9 cellular contexts compared by ENCODE assay signal in the genomic region with DNA sequence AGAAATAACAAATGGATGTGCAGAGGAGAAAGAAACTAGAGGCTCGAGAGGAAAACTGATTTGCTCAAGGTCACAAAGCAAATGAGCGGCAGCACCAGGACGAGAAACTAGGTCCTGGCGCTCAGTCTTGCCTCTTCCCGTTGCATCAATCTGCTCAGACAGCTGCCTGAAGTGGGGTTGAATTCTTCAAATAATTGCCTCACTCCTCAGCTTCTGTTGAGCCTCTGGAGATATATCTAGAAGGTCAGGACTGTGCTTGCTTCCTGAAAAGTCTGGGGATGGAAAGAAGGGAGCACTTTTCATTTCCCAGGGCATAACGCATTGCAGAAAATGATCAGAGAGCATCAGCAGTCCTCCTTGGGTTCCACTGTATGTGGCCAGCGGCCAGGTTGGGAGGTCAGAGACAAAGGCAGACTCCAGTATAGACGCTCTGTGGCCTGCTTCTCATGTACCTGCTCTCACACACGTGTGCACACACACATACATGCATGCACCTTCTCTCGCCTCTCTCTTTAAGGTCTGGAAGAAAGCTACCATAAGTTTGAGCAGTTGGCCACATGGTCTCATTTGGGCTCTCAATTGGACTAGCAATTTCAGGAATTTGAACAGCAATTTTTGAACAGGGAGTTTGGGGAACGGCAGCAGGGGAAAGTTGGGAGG.
A peak's percentile ranks its signal among the peaks of the same experiment; 100 is the strongest.
DNase-seq lines count a peak whose midpoint lies in the region; ATAC-seq lines count a peak whose summit lies in the region.
"Had no signal": no experiment of that assay in that cellular context is flagged by ENCODE, and none has a peak within 500 bp of the region (broad histone marks: within the 10 kb centered on the region; RNA-seq: fewer than 3 reads in every experiment).

No MANE protein-coding gene starts in this region.

- peaks cover 47% of the 10 kb centered on the region for H3K4me1 Mint-ChIP-seq in T-helper 2 cell treated with Interferon-gamma antibody and Interleukin-4, amounts not matched to agents 5 μg/mL and 100 μg/mL, for 36 hours (ENCODE audit: low read depth)

- no peaks in the 10 kb centered on the region for H3K9me3 Mint-ChIP-seq in T-helper 2 cell treated with Interferon-gamma antibody and Interleukin-4, amounts not matched to agents 5 μg/mL and 100 μg/mL, for 36 hours

- no peak for DNase-seq in T-helper 2 cell treated with Interferon-gamma antibody and Interleukin-4, amounts not matched to agents 5 μg/mL and 100 μg/mL, for 36 hours (ENCODE audit: low spot score)
- DNase-seq in T-helper 2 cell (no peak), T-helper 9 cell (peak; percentile 7), renal cortical epithelial cell (ENCODE audit: low read depth) (peak; percentile 30), SK-N-DZ (ENCODE audit: low spot score) (no peak), SW480 (ENCODE audit: low spot score) (no peak)
- DNase-seq in stimulated activated CD4-positive, alpha-beta T cell treated with anti-CD3 and anti-CD28 coated beads, Interleukin-2, amount 100 ng/mL, for 24 hours = no peak

- H3K27ac Mint-ChIP-seq in T-helper 2 cell treated with Interferon-gamma antibody and Interleukin-4, amounts not matched to agents 5 μg/mL and 100 μg/mL, for 36 hours = peak overlapping the region; percentile 88
- H3K27ac Mint-ChIP-seq: brain had no signal

- peak overlapping the region; percentile 73 for H3K4me3 Mint-ChIP-seq in T-helper 2 cell treated with Interferon-gamma antibody and Interleukin-4, amounts not matched to agents 5 μg/mL and 100 μg/mL, for 36 hours
- H3K4me3 Mint-ChIP-seq: brain had no signal

- peak; percentile 5 for ATAC-seq in HG02981 (IDR thresholded peaks at IDR 0.05; ENCODE audit: unreplicated experiment)

- no peaks in the 10 kb centered on the region for H3K36me3 Mint-ChIP-seq in T-helper 2 cell treated with Interferon-gamma antibody and Interleukin-4, amounts not matched to agents 5 μg/mL and 100 μg/mL, for 36 hours (ENCODE audit: low read depth)
- H3K36me3 Mint-ChIP-seq: brain had no signal

- H3K27me3 Mint-ChIP-seq in T-helper 2 cell treated with Interferon-gamma antibody and Interleukin-4, amounts not matched to agents 5 μg/mL and 100 μg/mL, for 36 hours (ENCODE audit: low read depth) = no peaks in the 10 kb centered on the region
- H3K27me3 Mint-ChIP-seq: brain had no signal

Comparison
In these comparisons a context has a peak if more than half of its experiments do, and no peak if none do; other contexts are left out.
1. DNase-seq: peak in T-helper 9 cell (single experiment) and renal cortical epithelial cell (single experiment); none in T-helper 2 cell treated with Interferon-gamma antibody and Interleukin-4, amounts not matched to agents 5 μg/mL and 100 μg/mL, for 36 hours (single experiment), T-helper 2 cell (0 of 5), SK-N-DZ (single experiment), SW480 (single experiment) and stimulated activated CD4-positive, alpha-beta T cell treated with anti-CD3 and anti-CD28 coated beads, Interleukin-2, amount 100 ng/mL, for 24 hours (0 of 2).